9 cellular contexts compared by ENCODE assay signal in the genomic region with DNA sequence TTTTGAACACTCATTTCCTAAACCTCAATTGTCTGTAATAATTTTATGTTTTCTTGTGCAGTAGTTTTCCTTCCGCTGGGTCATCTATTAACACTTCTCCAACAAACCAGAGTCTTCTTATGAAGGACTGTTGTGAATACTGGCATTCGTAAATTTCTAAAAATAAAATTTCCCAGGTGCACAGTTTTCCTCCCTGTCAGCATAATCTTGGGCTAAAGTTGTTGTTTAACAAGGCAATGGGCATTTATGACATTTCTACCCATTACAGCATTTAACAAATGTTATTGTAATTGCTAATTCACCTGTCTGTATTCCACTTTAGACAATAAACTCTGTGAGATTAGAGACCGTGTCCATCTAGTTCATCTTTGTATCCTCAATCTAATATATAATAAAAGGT. TPM values are rescaled to one million over a fixed set of nuclear protein-coding genes. Genes with fewer than 3 reads are reported as not detected.
DNase-seq lines count a peak whose midpoint lies in the region; ATAC-seq and TF ChIP-seq lines count a peak whose summit lies in the region.
"Had no signal": no experiment of that assay in that cellular context is flagged by ENCODE, and none has a peak within 500 bp of the region (broad histone marks: within the 10 kb centered on the region; RNA-seq: fewer than 3 reads in every experiment).

No MANE protein-coding gene starts in this region.

- ATAC-seq in GM21381 (IDR thresholded peaks at IDR 0.05; ENCODE audit: unreplicated experiment) (no peak), HG02973 (IDR thresholded peaks at IDR 0.05; ENCODE audit: unreplicated experiment) (no peak)

- intact Hi-C loops in esophagus squamous epithelium (cut with DNase I), result no loop called here

- no peak for DNase-seq in GM06990 (ENCODE audit: extremely low read depth, insufficient read length)
- DNase-seq in RPMI8226, result peak; percentile 15
- DNase-seq in esophagus squamous epithelium (lab: John Stamatoyannopoulos, UW), result no peak
- DNase-seq in retinal pigment epithelial cell (ENCODE audit: low read depth), result no peak
- DNase-seq in COR-L47 (lab: John Stamatoyannopoulos, UW), result no peak
- DNase-seq in activated CD4-positive, alpha-beta T cell treated with anti-CD3 and anti-CD28 coated beads for 1 hour, result no peak
- DNase-seq: NCI-H1694 had no signal

- H3K4me1 ChIP-seq in esophagus squamous epithelium, result peaks cover 6 to 52% (median 17%) of the 10 kb centered on the region in 3 donors

- no peaks in the 10 kb centered on the region for H3K9me3 ChIP-seq in esophagus squamous epithelium

- H3K4me3 ChIP-seq in GM06990 (replicated peaks; ENCODE audit: low read depth, low read length) (peak overlapping the region; percentile 99), esophagus squamous epithelium (peak overlapping the region; percentile 60 to 91 (median 78)), retinal pigment epithelial cell (ENCODE audit: low read length) (peak overlapping the region; percentile 84)

- TF ChIP-seq CTCF in GM06990 (IDR thresholded peaks at IDR 0.05; ENCODE audit: insufficient read depth, low read length, poor library complexity, severe bottlenecking), result no peak
- no peak for TF ChIP-seq CTCF in esophagus squamous epithelium (IDR thresholded peaks at IDR 0.05)
- no peak for TF ChIP-seq CTCF in retinal pigment epithelial cell (conservative IDR thresholded peaks at IDR 0.05; ENCODE audit: low read depth, low read length)

- H3K36me3 ChIP-seq in GM06990 (ENCODE audit: control insufficient read depth, insufficient read depth, low read length) (no peaks in the 10 kb centered on the region), esophagus squamous epithelium (no peaks in the 10 kb centered on the region)

- H3K27ac ChIP-seq in esophagus squamous epithelium, result no peak overlapping the region

- H3K27me3 ChIP-seq in GM06990 (replicated peaks; ENCODE audit: control insufficient read depth, insufficient read depth, low read length) (no peaks in the 10 kb centered on the region), esophagus squamous epithelium (peaks cover 0 to 13% (median 0%) of the 10 kb centered on the region in 4 donors)

- 34 to 47% methylated on average over 3 of the region's 3 CpGs for WGBS in esophagus squamous epithelium, 2 donors

- TF ChIP-seq POLR2A in esophagus squamous epithelium (IDR thresholded peaks at IDR 0.05), result no peak

RNA-seq across cellular contexts. Expression of a gene that starts 1.2 kb away (rescaled TPM):
- 10 to 100 TPM; 14.3 to 37.8 (median 27.7) TPM for total RNA-seq in esophagus squamous epithelium

RNA-seq across cellular contexts. Expression of a gene that starts 12.8 kb away (rescaled TPM):
- 10 to 100 TPM; 24.8 to 46.0 (median 32.9) TPM for total RNA-seq in esophagus squamous epithelium
